Comparison of ENCODE assay signal across 8 cellular contexts in the genomic region with DNA sequence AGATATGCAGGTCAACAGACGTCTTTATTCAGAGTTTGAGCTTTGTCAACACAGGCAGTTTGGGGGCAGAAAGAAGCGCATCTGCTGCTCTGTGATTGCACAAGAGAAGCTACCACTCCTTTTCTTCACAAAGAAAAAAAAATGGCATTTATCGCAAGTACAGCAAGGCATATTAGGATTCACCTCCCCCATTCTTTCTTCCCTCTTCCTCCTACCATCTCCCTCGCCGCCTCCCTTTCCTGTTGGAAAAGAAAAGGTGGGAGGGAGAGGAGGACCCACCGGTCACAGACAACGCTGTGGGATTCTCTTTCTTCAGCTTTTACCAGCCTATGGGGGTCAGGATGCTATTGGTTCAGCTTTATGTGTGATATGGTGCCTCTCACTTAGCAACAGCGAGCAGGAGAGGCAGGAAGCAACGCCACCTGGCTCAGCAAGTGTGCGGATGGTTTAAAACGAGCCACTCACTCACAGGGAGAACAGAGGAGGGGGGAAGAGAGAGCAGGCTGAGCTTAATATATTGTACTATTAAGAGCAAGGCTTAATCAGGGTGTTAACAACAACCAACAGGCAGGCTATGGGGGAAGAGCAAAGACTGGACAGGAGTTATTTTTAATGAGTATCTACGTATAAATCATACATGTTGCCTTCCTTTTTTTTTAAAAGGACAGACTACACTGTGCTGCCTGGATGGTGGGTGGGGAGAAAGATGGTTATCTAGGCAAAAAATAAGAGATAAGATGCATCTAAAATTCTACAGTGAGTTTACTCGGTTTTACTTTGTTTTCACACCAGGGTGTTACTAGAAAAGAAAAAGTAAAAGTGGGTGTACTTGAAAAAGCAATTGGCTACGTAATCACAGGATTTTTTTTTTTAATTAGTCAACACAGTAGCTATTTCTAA.
DNase-seq lines count a peak whose midpoint lies in the region; ATAC-seq and TF ChIP-seq lines count a peak whose summit lies in the region.

No MANE protein-coding gene starts in this region.

- WGBS in hepatocyte (ENCODE audit: low lambda C conversion rate, missing lambda C conversion rate), result 11% methylated on average over 14 of the region's 14 CpGs
- WGBS in prostate gland, result 4% methylated on average over 14 of the region's 14 CpGs

- H3K36me3 ChIP-seq in hepatocyte (replicated peaks; ENCODE audit: insufficient read depth, low read depth) (no peaks in the 10 kb centered on the region), prostate gland (no peaks in the 10 kb centered on the region)

- peak overlapping the region; percentile 36 for H3K4me3 ChIP-seq in astrocyte of the spinal cord (ENCODE audit: low read depth, low read length)
- peak overlapping the region; percentile 17 for H3K4me3 ChIP-seq in hepatocyte
- peak overlapping the region; percentile 22 to 24 for H3K4me3 ChIP-seq in prostate gland

- no peak for TF ChIP-seq POLR2A in prostate gland (IDR thresholded peaks at IDR 0.05)

- ATAC-seq in GM18868 (IDR thresholded peaks at IDR 0.05; ENCODE audit: unreplicated experiment), result peak; percentile 79
- no peak for ATAC-seq in GM21529 (IDR thresholded peaks at IDR 0.05; ENCODE audit: unreplicated experiment)

- H3K27me3 ChIP-seq in hepatocyte (no peaks in the 10 kb centered on the region), prostate gland (replicated peaks; ENCODE audit: insufficient read depth) (no peaks in the 10 kb centered on the region)

- TF ChIP-seq CTCF in astrocyte of the spinal cord (IDR thresholded peaks at IDR 0.05; ENCODE audit: low read depth, low read length), result no peak
- TF ChIP-seq CTCF in hepatocyte (IDR thresholded peaks at IDR 0.05; ENCODE audit: poor library complexity), result no peak
- peak in 3 of 4 experiments; percentile 37 to 50 (median 37) for TF ChIP-seq CTCF in prostate gland (IDR thresholded peaks at IDR 0.05)
- no peak for TF ChIP-seq CTCF in RWPE1 (conservative IDR thresholded peaks at IDR 0.05; ENCODE audit: low read depth)

- CTCF ChIA-PET in RWPE1 (lab: Yijun Ruan, JAX), result interaction anchor here (0.7 to 1.2 kb wide), 4 partner anchors 190 to 315 kb away, joined by 3 to 6 read pairs (median 4); no protein-coding TSS in a partner anchor

- intact Hi-C loops in prostate gland (cut with DNase I), result loop anchor here (2.0 to 5.0 kb wide), 3 partner anchors 43 to 314 kb away; a partner anchor contains a TSS

- H3K9me3 ChIP-seq in hepatocyte (ENCODE audit: low read depth) (no peaks in the 10 kb centered on the region), prostate gland (no peaks in the 10 kb centered on the region)

- H3K27ac ChIP-seq in hepatocyte (peak overlapping the region; percentile 86), prostate gland (peak overlapping the region; percentile 69 to 78), RWPE1 (no peak overlapping the region)

- peaks cover 17% of the 10 kb centered on the region for H3K4me1 ChIP-seq in hepatocyte (ENCODE audit: insufficient read depth)
- H3K4me1 ChIP-seq in prostate gland (replicated peaks), result no peaks in the 10 kb centered on the region

- H4K20me1 ChIP-seq in hepatocyte (ENCODE audit: insufficient read depth, poor library complexity, severe bottlenecking), result no peaks in the 10 kb centered on the region

- peak overlapping the region; percentile 77 for H3K4me2 ChIP-seq in hepatocyte

- H3K9me2 ChIP-seq in hepatocyte (replicated peaks; ENCODE audit: insufficient read depth), result no peaks in the 10 kb centered on the region

- peaks cover 70% of the 10 kb centered on the region for H3K79me2 ChIP-seq in hepatocyte

- POLR2A ChIA-PET in RWPE1 (lab: Yijun Ruan, JAX; ENCODE audit: low non-redundant PET), result no interaction called here

- peak; percentile 67 for DNase-seq in MV-4-11 (lab: John Stamatoyannopoulos, UW)
- DNase-seq in SK-N-DZ (ENCODE audit: low spot score), result peak; percentile 89
- DNase-seq in astrocyte of the spinal cord (ENCODE audit: low read depth, low spot score), result peak; percentile 68
- peak; percentile 75 for DNase-seq in hepatocyte (ENCODE audit: low spot score)
- peak; percentile 71 for DNase-seq in prostate gland (ENCODE audit: low spot score)
- no peak for DNase-seq in RWPE1 (ENCODE audit: low spot score)

- in situ Hi-C loops in astrocyte of the spinal cord (cut with HindIII; ENCODE audit: low sequenced_read_pairs), result no loop called here

- peak overlapping the region; percentile 64 for H2AFZ ChIP-seq in hepatocyte

Comparison
In these comparisons a context has a peak if more than half of its experiments do, and no peak if none do; other contexts are left out.
1. CTCF ChIP-seq: peak in prostate gland (3 of 4); none in astrocyte of the spinal cord (single experiment), hepatocyte (single experiment) and RWPE1 (single experiment).
2. Peak in every context shown above with its lines, with median percentiles within 50 percentile points of each other: H3K4me3 ChIP-seq.